Comparison of ENCODE assay signal across 34 cellular contexts in the genomic region with DNA sequence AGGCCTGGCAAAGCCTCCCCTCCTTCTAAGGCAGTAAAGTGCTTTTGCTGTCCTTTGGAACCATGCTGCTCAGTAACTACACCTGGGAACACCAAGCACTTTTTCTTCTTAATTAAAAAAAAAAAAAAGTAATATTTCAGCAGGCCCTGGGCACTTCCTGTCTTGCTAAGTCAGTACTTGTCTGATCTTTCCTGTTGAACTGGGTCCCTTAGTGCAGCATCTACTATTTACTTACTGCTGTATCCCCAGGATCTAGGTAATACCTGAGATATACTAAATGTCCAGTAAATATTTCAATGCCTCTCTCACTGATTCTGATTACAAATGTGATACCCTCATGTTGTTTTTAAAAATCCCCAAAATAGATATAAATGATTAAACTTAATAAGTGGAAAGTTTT.
DNase-seq lines count a peak whose midpoint lies in the region; ATAC-seq, FAIRE-seq and TF ChIP-seq lines count a peak whose summit lies in the region.
"Had no signal": no experiment of that assay in that cellular context is flagged by ENCODE, and none has a peak within 500 bp of the region (broad histone marks: within the 10 kb centered on the region; RNA-seq: fewer than 3 reads in every experiment).

No MANE protein-coding gene starts in this region.

- TF ChIP-seq CTCF in body of pancreas (IDR thresholded peaks at IDR 0.05) = no peak
- TF ChIP-seq CTCF in foreskin keratinocyte (conservative IDR thresholded peaks at IDR 0.05) = no peak
- TF ChIP-seq CTCF in pancreas (IDR thresholded peaks at IDR 0.05) = no peak
- TF ChIP-seq CTCF in upper lobe of right lung (IDR thresholded peaks at IDR 0.05) = no peak
- no peak for TF ChIP-seq CTCF in endodermal cell (conservative IDR thresholded peaks at IDR 0.05)

- H3K9ac ChIP-seq in endodermal cell (ENCODE audit: extremely low read depth, low read length, poor library complexity, severe bottlenecking) = no peak overlapping the region

- no peak overlapping the region for H3K27ac Mint-ChIP-seq in activated CD4-positive, alpha-beta T cell treated with anti-CD3 and anti-CD28 coated beads for 36 hours
- H3K27ac Mint-ChIP-seq in endodermal cell = no peak overlapping the region
- H3K27ac Mint-ChIP-seq: activated naive CD4-positive, alpha-beta T cell treated with anti-CD3 and anti-CD28 coated beads, Interleukin-2, amount 50 U/mL, for 72 hours; activated T-helper 2 cell treated with anti-CD3 and anti-CD28 coated beads, Interferon-gamma antibody, Interleukin-2, Interleukin-4, amounts not matched to agents 10 μg/mL and 5 μg/mL and 100 μg/mL, durations not matched to agents 14 hours and 24 hours and 36 hours; CD8-positive, alpha-beta T cell; natural killer cell treated with Interleukin-12 subunit alpha and Interleukin-12 subunit beta and Interleukin-15 and Interleukin-18, amount 100 ng/mL, for 72 hours; T-helper 2 cell treated with Interferon-gamma antibody and Interleukin-4, amounts not matched to agents 5 μg/mL and 100 μg/mL, for 36 hours had no signal

- no peak for ATAC-seq in body of pancreas
- peak; percentile 11 for ATAC-seq in foreskin keratinocyte
- ATAC-seq in pancreas = no peak
- ATAC-seq in activated CD4-positive, alpha-beta T cell treated with anti-CD3 and anti-CD28 coated beads for 36 hours = no peak
- no peak for ATAC-seq in upper lobe of right lung
- ATAC-seq: activated naive CD4-positive, alpha-beta T cell treated with anti-CD3 and anti-CD28 coated beads, Interleukin-2, amount 50 U/mL, for 72 hours; CD8-positive, alpha-beta T cell; heart left ventricle; left ventricle myocardium superior; right cardiac atrium; stimulated activated naive CD8-positive, alpha-beta T cell treated with anti-CD3 and anti-CD28 coated beads, Interleukin-15, Interleukin-2, amounts not matched to agents 100 U/mL and 50 U/mL, for 24 hours had no signal

- H3K36me3 ChIP-seq in body of pancreas (replicated peaks in 1 of 2; ENCODE audit: insufficient read depth in 1 of 2, low read depth in 2 of 2) (no peaks in the 10 kb centered on the region), pancreas (no peaks in the 10 kb centered on the region), upper lobe of right lung (no peaks in the 10 kb centered on the region), endodermal cell (ENCODE audit: control insufficient read depth, insufficient read depth, low read length) (no peaks in the 10 kb centered on the region)
- H3K36me3 ChIP-seq: cardiac muscle cell, heart left ventricle, thoracic aorta, vagina had no signal

- no peak for FAIRE-seq in pancreas (lab: Jason Lieb, UNC)
- FAIRE-seq: colon, GM18507, H54, kidney, RCC 7860 had no signal

- H3K9me3 Mint-ChIP-seq in activated CD4-positive, alpha-beta T cell treated with anti-CD3 and anti-CD28 coated beads for 36 hours (ENCODE audit: low read depth) = no peaks in the 10 kb centered on the region
- no peaks in the 10 kb centered on the region for H3K9me3 Mint-ChIP-seq in endodermal cell
- H3K9me3 Mint-ChIP-seq: activated naive CD4-positive, alpha-beta T cell treated with anti-CD3 and anti-CD28 coated beads, Interleukin-2, amount 50 U/mL, for 72 hours; activated T-helper 2 cell treated with anti-CD3 and anti-CD28 coated beads, Interferon-gamma antibody, Interleukin-2, Interleukin-4, amounts not matched to agents 10 μg/mL and 5 μg/mL and 100 μg/mL, durations not matched to agents 14 hours and 24 hours and 36 hours; CD8-positive, alpha-beta T cell; natural killer cell treated with Interleukin-12 subunit alpha and Interleukin-12 subunit beta and Interleukin-15 and Interleukin-18, amount 100 ng/mL, for 72 hours; T-helper 2 cell treated with Interferon-gamma antibody and Interleukin-4, amounts not matched to agents 5 μg/mL and 100 μg/mL, for 36 hours had no signal

- H3K27ac ChIP-seq in body of pancreas (peak overlapping the region in 3 of 4 donors; percentile 19 to 88 (median 67)), foreskin keratinocyte (peak overlapping the region; percentile 11), pancreas (peak overlapping the region in 3 of 4 donors; percentile 22 to 86 (median 74)), upper lobe of right lung (no peak overlapping the region), endodermal cell (ENCODE audit: low read depth, low read length) (no peak overlapping the region)
- H3K27ac ChIP-seq: cardiac muscle cell, epithelial cell of prostate, heart left ventricle, thoracic aorta, vagina had no signal

- H3K4me3 ChIP-seq in body of pancreas (no peak overlapping the region), pancreas (no peak overlapping the region), upper lobe of right lung (no peak overlapping the region), endodermal cell (ENCODE audit: low read length) (no peak overlapping the region)
- H3K4me3 ChIP-seq: cardiac muscle cell, heart left ventricle, thoracic aorta, vagina had no signal

- DNase-seq in HPDE6-E6E7 (ENCODE audit: extremely low spot score) = peak; percentile 34
- no peak for DNase-seq in body of pancreas
- DNase-seq in foreskin keratinocyte = peak in 1 of 2 donors; percentile 43
- DNase-seq in pancreas = no peak
- no peak for DNase-seq in activated CD4-positive, alpha-beta T cell treated with anti-CD3 and anti-CD28 coated beads for 36 hours
- DNase-seq in upper lobe of right lung = no peak
- DNase-seq in germinal center (ENCODE audit: low spot score) = no peak
- no peak for DNase-seq in endodermal cell
- DNase-seq: activated CD4-positive, alpha-beta T cell treated with anti-CD3 and anti-CD28 coated beads for 4 hours; activated CD8-positive, alpha-beta memory T cell treated with anti-CD3 and anti-CD28 coated beads for 24 hours; activated T-cell treated with anti-CD3 and anti-CD28 coated beads for 4 hours; CD8-positive, alpha-beta T cell; EL; heart left ventricle; kidney; left ventricle myocardium superior; NCI-H1417 treated with DMSO at 0.1 percent for 48 hours; NCI-H446; NCI-H774; right cardiac atrium; stimulated activated CD4-positive, alpha-beta T cell treated with anti-CD3 and anti-CD28 coated beads, Interleukin-1b, Interleukin-23, amount 100 ng/mL, for 48 hours; stimulated activated naive CD8-positive, alpha-beta T cell treated with anti-CD3 and anti-CD28 coated beads, Interleukin-15, Interleukin-2, amounts not matched to agents 100 U/mL and 50 U/mL, for 24 hours had no signal

- H3K4me3 Mint-ChIP-seq in activated CD4-positive, alpha-beta T cell treated with anti-CD3 and anti-CD28 coated beads for 36 hours = no peak overlapping the region
- no peak overlapping the region for H3K4me3 Mint-ChIP-seq in endodermal cell
- H3K4me3 Mint-ChIP-seq: CD8-positive, alpha-beta T cell; natural killer cell treated with Interleukin-12 subunit alpha and Interleukin-12 subunit beta and Interleukin-15 and Interleukin-18, amount 100 ng/mL, for 72 hours; T-helper 2 cell treated with Interferon-gamma antibody and Interleukin-4, amounts not matched to agents 5 μg/mL and 100 μg/mL, for 36 hours had no signal

- POLR2A ChIA-PET in activated CD4-positive, alpha-beta T cell treated with anti-CD3 and anti-CD28 coated beads for 36 hours (lab: Charles Lee) = no interaction called here

- intact Hi-C loops in body of pancreas (cut with DNase I) (no loop called here), pancreas (cut with DNase I) (loop anchor here in 2 of 3 donors (2.0 to 10.0 kb wide), 3 partner anchors 37 to 77 kb away; partner anchors contain the start of gene PPP1R3C (in 1 of the 2)), upper lobe of right lung (cut with DNase I) (loop anchor here (10.0 kb wide), 1 partner anchor 79 kb away; the partner anchor contains the start of gene PPP1R3C)
- intact Hi-C loops in activated CD4-positive, alpha-beta T cell treated with anti-CD3 and anti-CD28 coated beads for 36 hours (cut with DNase I, micrococcal nuclease) = no loop called here

- H3K9me3 ChIP-seq in body of pancreas = no peaks in the 10 kb centered on the region
- H3K9me3 ChIP-seq in pancreas = no peaks in the 10 kb centered on the region
- H3K9me3 ChIP-seq in upper lobe of right lung = no peaks in the 10 kb centered on the region
- no peaks in the 10 kb centered on the region for H3K9me3 ChIP-seq in endodermal cell (ENCODE audit: control insufficient read depth, low read length)
- H3K9me3 ChIP-seq: heart left ventricle, thoracic aorta, vagina had no signal

- H3K27me3 ChIP-seq in body of pancreas = no peaks in the 10 kb centered on the region
- no peaks in the 10 kb centered on the region for H3K27me3 ChIP-seq in foreskin keratinocyte
- H3K27me3 ChIP-seq in pancreas = no peaks in the 10 kb centered on the region
- no peaks in the 10 kb centered on the region for H3K27me3 ChIP-seq in upper lobe of right lung
- no peaks in the 10 kb centered on the region for H3K27me3 ChIP-seq in endodermal cell (ENCODE audit: control insufficient read depth, insufficient read depth, low read length, poor library complexity, severe bottlenecking)
- H3K27me3 ChIP-seq: heart left ventricle, vagina had no signal

- CTCF ChIA-PET in activated CD4-positive, alpha-beta T cell treated with anti-CD3 and anti-CD28 coated beads for 36 hours (lab: Charles Lee) = interaction anchor here (0.7 to 2.3 kb wide), 3 partner anchors 81 to 165 kb away, joined by 3 to 7 read pairs (median 3); no protein-coding TSS in a partner anchor

- H3K36me3 Mint-ChIP-seq in activated CD4-positive, alpha-beta T cell treated with anti-CD3 and anti-CD28 coated beads for 36 hours (ENCODE audit: low read depth) = no peaks in the 10 kb centered on the region
- no peaks in the 10 kb centered on the region for H3K36me3 Mint-ChIP-seq in endodermal cell (ENCODE audit: low read depth)
- H3K36me3 Mint-ChIP-seq: activated naive CD4-positive, alpha-beta T cell treated with anti-CD3 and anti-CD28 coated beads, Interleukin-2, amount 50 U/mL, for 72 hours; CD8-positive, alpha-beta T cell; natural killer cell treated with Interleukin-12 subunit alpha and Interleukin-12 subunit beta and Interleukin-15 and Interleukin-18, amount 100 ng/mL, for 72 hours had no signal

- H3K27me3 Mint-ChIP-seq in activated CD4-positive, alpha-beta T cell treated with anti-CD3 and anti-CD28 coated beads for 36 hours = peaks cover 6% of the 10 kb centered on the region
- peaks cover 2% of the 10 kb centered on the region for H3K27me3 Mint-ChIP-seq in endodermal cell (ENCODE audit: insufficient read depth)

- H3K4me1 Mint-ChIP-seq in activated CD4-positive, alpha-beta T cell treated with anti-CD3 and anti-CD28 coated beads for 36 hours = no peaks in the 10 kb centered on the region
- no peaks in the 10 kb centered on the region for H3K4me1 Mint-ChIP-seq in endodermal cell

- H3K4me1 ChIP-seq in body of pancreas = peaks cover 42% of the 10 kb centered on the region
- peaks cover 12% of the 10 kb centered on the region for H3K4me1 ChIP-seq in foreskin keratinocyte
- peaks cover 14 to 35% (median 27%) of the 10 kb centered on the region in 3 donors for H3K4me1 ChIP-seq in pancreas
- H3K4me1 ChIP-seq in upper lobe of right lung = no peaks in the 10 kb centered on the region
- H3K4me1 ChIP-seq in endodermal cell (ENCODE audit: control insufficient read depth, insufficient read depth, low read length) = no peaks in the 10 kb centered on the region

- TF ChIP-seq POLR2A in body of pancreas (IDR thresholded peaks at IDR 0.05) = no peak

Comparison
In these comparisons a context has a peak if more than half of its experiments do, and no peak if none do; other contexts are left out.
1. H3K27ac ChIP-seq: peak in body of pancreas (3 of 4), foreskin keratinocyte (single experiment) and pancreas (3 of 4); none in upper lobe of right lung (single experiment) and endodermal cell (single experiment).
2. intact Hi-C loops: an anchor here in pancreas (2.0 to 10.0 kb wide) and upper lobe of right lung (10.0 kb wide); none called in body of pancreas and activated CD4-positive, alpha-beta T cell treated with anti-CD3 and anti-CD28 coated beads for 36 hours.